Comparison of ENCODE assay signal across 8 cellular contexts in genomic region chr21:29376556-29376955, GRCh38.
DNase-seq lines count a peak whose midpoint lies in the region; TF ChIP-seq lines count a peak whose summit lies in the region.

No MANE protein-coding gene starts in this region.

- H3K4me3 Mint-ChIP-seq in glutamatergic neuron (ENCODE audit: unreplicated experiment): no peak overlapping the region

- peak; percentile 45 for DNase-seq in activated gamma-delta T cell treated with Interleukin-2 at 50 U/mL for 16 hours
- no peak for DNase-seq in activated gamma-delta T cell (lab: John Stamatoyannopoulos, UW)
- peak; percentile 57 for DNase-seq in HEK293T (ENCODE audit: extremely low spot score)
- peak; percentile 78 for DNase-seq in NCI-H69 (lab: John Stamatoyannopoulos, UW)
- DNase-seq in activated T-cell treated with anti-CD3 and anti-CD28 coated beads for 48 hours (ENCODE audit: low read depth): peak; percentile 48
- DNase-seq in glutamatergic neuron: peak; percentile 40
- peak; percentile 69 for DNase-seq in stimulated activated CD4-positive, alpha-beta T cell treated with anti-CD3 and anti-CD28 coated beads, Interleukin-15, amount 100 ng/mL, for 24 hours
- DNase-seq in occipital lobe (lab: John Stamatoyannopoulos, UW): no peak

- H3K27ac Mint-ChIP-seq in glutamatergic neuron (ENCODE audit: unreplicated experiment): no peak overlapping the region

- H3K9me3 Mint-ChIP-seq in glutamatergic neuron (ENCODE audit: unreplicated experiment): no peaks in the 10 kb centered on the region

- CTCF ChIA-PET in HEK293T (lab: Yijun Ruan, JAX): interaction anchor here (0.5 to 1.4 kb wide), 8 partner anchors 15 to 1596 kb away, joined by 3 to 8 read pairs (median 3); no protein-coding TSS in a partner anchor

- no peaks in the 10 kb centered on the region for H3K4me1 Mint-ChIP-seq in glutamatergic neuron (ENCODE audit: low read depth, unreplicated experiment)

- peak; percentile 14 for TF ChIP-seq CTCF in glutamatergic neuron (IDR thresholded peaks at IDR 0.05; ENCODE audit: partially characterized antibody, unreplicated experiment)

- POLR2A ChIA-PET in HEK293T (lab: Yijun Ruan, JAX): no interaction called here

- H3K36me3 Mint-ChIP-seq in glutamatergic neuron (ENCODE audit: unreplicated experiment): peaks cover 9% of the 10 kb centered on the region

- no peaks in the 10 kb centered on the region for H3K27me3 Mint-ChIP-seq in glutamatergic neuron (ENCODE audit: unreplicated experiment)

TF ChIP-seq in HEK293T, 16 proteins besides CTCF, POLR2A, EP300 and RAD21:
- TF ChIP-seq SUZ12 (IDR thresholded peaks at IDR 0.05): no peak

Comparison
In these comparisons a context has a peak if more than half of its experiments do, and no peak if none do; other contexts are left out.
1. DNase-seq: peak in activated gamma-delta T cell treated with Interleukin-2 at 50 U/mL for 16 hours (single experiment), HEK293T (single experiment), NCI-H69 (single experiment), activated T-cell treated with anti-CD3 and anti-CD28 coated beads for 48 hours (single experiment), glutamatergic neuron (single experiment) and stimulated activated CD4-positive, alpha-beta T cell treated with anti-CD3 and anti-CD28 coated beads, Interleukin-15, amount 100 ng/mL, for 24 hours (single experiment); none in activated gamma-delta T cell (single experiment) and occipital lobe (single experiment).